8 cellular contexts compared by ENCODE assay signal in the genomic region with DNA sequence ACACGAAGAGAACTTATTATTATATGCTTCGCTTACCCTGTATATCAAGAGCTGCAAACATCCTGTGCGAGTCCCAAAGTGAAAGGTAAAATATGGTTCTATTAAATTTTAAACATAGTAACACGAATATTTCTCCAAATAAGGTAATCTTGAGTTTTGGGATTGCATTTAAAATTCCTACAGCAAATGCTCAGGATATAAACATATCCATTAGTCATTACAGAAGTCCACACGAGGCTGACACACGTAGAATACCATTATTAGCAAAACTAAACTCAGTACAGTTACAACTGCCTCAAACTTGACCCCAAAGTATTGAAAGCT. TPM values are rescaled to one million over a fixed set of nuclear protein-coding genes. Genes with fewer than 3 reads are reported as not detected.
DNase-seq lines count a peak whose midpoint lies in the region; ATAC-seq, FAIRE-seq and TF ChIP-seq lines count a peak whose summit lies in the region.

No MANE protein-coding gene starts in this region.

- ATAC-seq in right cardiac atrium = no peak

- intact Hi-C loops in right cardiac atrium (cut with DNase I) = no loop called here

- TF ChIP-seq POLR2A in suprapubic skin (IDR thresholded peaks at IDR 0.05) = no peak

- no peak for TF ChIP-seq CTCF in C4-2B (conservative IDR thresholded peaks at IDR 0.05)
- TF ChIP-seq CTCF in suprapubic skin (IDR thresholded peaks at IDR 0.05) = no peak

- peaks cover 4% of the 10 kb centered on the region; the same call in 1 of the 2 replicates for H3K9me2 ChIP-seq in GM23248 (ENCODE audit: insufficient read depth)

- H3K4me2 ChIP-seq in GM23248 (ENCODE audit: unreplicated experiment) = peak overlapping the region; percentile 59

- H3K27me3 ChIP-seq in GM23248 (replicated peaks; ENCODE audit: insufficient read depth) (no peaks in the 10 kb centered on the region), SJCRH30 (no peaks in the 10 kb centered on the region), right cardiac atrium (ENCODE audit: control insufficient read depth, insufficient read depth) (no peaks in the 10 kb centered on the region), suprapubic skin (no peaks in the 10 kb centered on the region)

- peaks cover 12% of the 10 kb centered on the region; the same call in 1 of the 2 replicates for H3K79me2 ChIP-seq in GM23248 (ENCODE audit: insufficient read depth)

- no peak for FAIRE-seq in frontal cortex (lab: Jason Lieb, UNC)

- H3K4me1 ChIP-seq in GM23248 (ENCODE audit: insufficient read depth) (0 out of 2 replicates have a peak, but pooled peaks cover 11% of the 10 kb centered on the region), SJCRH30 (peaks cover 11% of the 10 kb centered on the region; the same call in 1 of the 2 replicates), right cardiac atrium (ENCODE audit: control insufficient read depth, insufficient read depth, low read length) (peaks cover 3% of the 10 kb centered on the region), suprapubic skin (peaks cover 51% of the 10 kb centered on the region)

- H4K20me1 ChIP-seq in GM23248 (ENCODE audit: insufficient read depth) = no peaks in the 10 kb centered on the region

- H3K9me3 ChIP-seq in GM23248 (ENCODE audit: low read depth) = no peaks in the 10 kb centered on the region
- no peaks in the 10 kb centered on the region for H3K9me3 ChIP-seq in SJCRH30 (replicated peaks)
- H3K9me3 ChIP-seq in right cardiac atrium (ENCODE audit: control insufficient read depth, low read length) = no peaks in the 10 kb centered on the region
- no peaks in the 10 kb centered on the region for H3K9me3 ChIP-seq in suprapubic skin

- peak overlapping the region; percentile 95 for H2AFZ ChIP-seq in GM23248

- no peak for DNase-seq in GM23248
- no peak for DNase-seq in SJCRH30
- no peak for DNase-seq in right cardiac atrium
- no peak for DNase-seq in suprapubic skin (ENCODE audit: low spot score in 2 of 2)
- DNase-seq in central memory CD4-positive, alpha-beta T cell = no peak
- no peak for DNase-seq in stimulated activated CD4-positive, alpha-beta T cell treated with anti-CD3 and anti-CD28 coated beads, Interleukin-4, amount 100 ng/mL, for 4 hours
- no peak for DNase-seq in frontal cortex (ENCODE audit: low spot score in 2 of 2)

- H3K27ac ChIP-seq in C4-2B = peak overlapping the region; percentile 94
- peak overlapping the region; percentile 77 for H3K27ac ChIP-seq in GM23248
- H3K27ac ChIP-seq in SJCRH30 = peak overlapping the region; percentile 76
- no peak overlapping the region for H3K27ac ChIP-seq in right cardiac atrium (ENCODE audit: low read length)
- H3K27ac ChIP-seq in suprapubic skin = peak overlapping the region; percentile 93

- H3K36me3 ChIP-seq in GM23248 (ENCODE audit: low read depth) (no peaks in the 10 kb centered on the region), SJCRH30 (no peaks in the 10 kb centered on the region; the same call in 1 of the 2 replicates), suprapubic skin (no peaks in the 10 kb centered on the region)

- peak overlapping the region; percentile 86 for H3K4me3 ChIP-seq in GM23248
- H3K4me3 ChIP-seq in SJCRH30 = peak overlapping the region; percentile 74
- peak overlapping the region; percentile 56 for H3K4me3 ChIP-seq in right cardiac atrium (ENCODE audit: low read length)
- peak overlapping the region; percentile 65 for H3K4me3 ChIP-seq in suprapubic skin

- in situ Hi-C loops in GM23248 (cut with MboI) = no loop called here

- no peak for TF ChIP-seq EP300 in suprapubic skin (IDR thresholded peaks at IDR 0.05)

- H3K9ac ChIP-seq in GM23248 = peak overlapping the region; percentile 91

- no peaks in the 10 kb centered on the region for H3F3A ChIP-seq in GM23248 (ENCODE audit: insufficient read depth)

- WGBS in GM23248 (ENCODE audit: low coverage in 1 of 2, low lambda C conversion rate in 2 of 2, missing lambda C conversion rate in 2 of 2), 2 experiments = 36 to 39% methylated on average over 6 of the region's 6 CpGs
- 42% methylated on average over 6 of the region's 6 CpGs for WGBS in right cardiac atrium
- 39% methylated on average over 6 of the region's 6 CpGs for WGBS in suprapubic skin

RNA-seq across cellular contexts. Expression of a gene that starts 0.3 kb away (rescaled TPM):
- 9.1 and 11.4 TPM in 2 replicates for total RNA-seq in GM23248 (2014; rRNA removed; shearing (Covaris generic))
- polyA plus RNA-seq in GM23248 (2016; fragmentation: Nextera tagmentation; extraction: Ambion mirVana) = 31.8 and 33.7 TPM in 2 replicates
- 23.5 and 33.7 TPM in 2 replicates for total RNA-seq in SJCRH30 (2014; rRNA removed; shearing (Covaris generic))
- total RNA-seq in right cardiac atrium = 10 to 100 TPM; 52.6 to 84.2 (median 58.2) TPM
- 45.8 TPM for polyA plus RNA-seq in right cardiac atrium
- total RNA-seq in suprapubic skin = 10 to 100 TPM; 20.2 to 40.4 (median 32.1) TPM
- 42.4 TPM for total RNA-seq in frontal cortex
